In the genomic region with DNA sequence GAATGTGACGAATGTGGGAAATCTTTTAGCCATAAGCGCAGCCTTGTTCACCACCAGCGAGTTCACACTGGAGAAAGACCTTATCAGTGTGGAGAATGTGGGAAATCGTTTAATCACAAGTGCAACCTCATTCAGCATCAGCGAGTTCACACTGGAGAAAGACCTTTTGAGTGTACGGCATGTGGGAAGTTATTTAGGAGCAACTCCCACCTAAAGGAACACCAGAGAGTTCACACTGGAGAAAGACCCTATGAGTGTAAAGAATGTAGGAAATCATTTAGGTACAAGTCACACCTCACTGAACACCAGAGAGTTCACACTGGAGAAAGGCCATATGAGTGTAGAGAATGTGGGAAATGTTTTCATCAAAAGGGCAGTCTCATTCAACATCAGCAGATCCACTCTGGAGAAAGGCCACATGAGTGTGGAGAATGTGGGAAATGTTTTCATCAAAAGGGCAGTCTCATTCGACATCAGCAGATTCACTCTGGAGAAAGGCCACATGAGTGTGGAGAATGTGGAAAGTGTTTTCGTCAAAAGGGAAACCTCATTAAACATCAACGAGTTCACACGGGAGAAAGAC, we compare ENCODE assay signal across 23 cellular contexts.
"Had no signal": no experiment of that assay in that cellular context is flagged by ENCODE, and none has a peak within 500 bp of the region (broad histone marks: within the 10 kb centered on the region; RNA-seq: fewer than 3 reads in every experiment).

No MANE protein-coding gene starts in this region.

- ATAC-seq: activated CD8-positive, alpha-beta memory T cell treated with anti-CD3 and anti-CD28 coated beads, Interleukin-2, amount 10 ng/mL, durations not matched to agents 7 days and 5 days; activated CD8-positive, alpha-beta T cell treated with anti-CD3 and anti-CD28 coated beads for 36 hours; left lobe of liver; natural killer cell had no signal

- H3K4me1 Mint-ChIP-seq: activated naive CD4-positive, alpha-beta T cell treated with anti-CD3 and anti-CD28 coated beads, Interleukin-2, amount 10 ng/mL, durations not matched to agents 7 days and 5 days had no signal

- H3K4me3 ChIP-seq: spleen, upper lobe of left lung had no signal

- DNase-seq: activated CD4-positive, alpha-beta T cell treated with anti-CD3 and anti-CD28 coated beads, Interleukin-2, amount 10 ng/mL, durations not matched to agents 7 days and 5 days; activated CD4-positive, CD25-positive, alpha-beta regulatory T cell treated with anti-CD3 and anti-CD28 coated beads, Interleukin-2, amount 50 U/mL, for 72 hours; activated CD8-positive, alpha-beta memory T cell treated with anti-CD3 and anti-CD28 coated beads, Interleukin-2, amount 10 ng/mL, durations not matched to agents 7 days and 5 days; activated CD8-positive, alpha-beta T cell treated with anti-CD3 and anti-CD28 coated beads for 36 hours; activated effector memory CD4-positive, alpha-beta T cell treated with anti-CD3 and anti-CD28 coated beads, Interleukin-2, amount 50 U/mL, for 16 hours; activated naive CD4-positive, alpha-beta T cell treated with anti-CD3 and anti-CD28 coated beads, Interleukin-2, amount 10 ng/mL, durations not matched to agents 7 days and 5 days; activated T-cell treated with anti-CD3 and anti-CD28 coated beads for 4 hours; cerebellar nuclear complex; cortex of kidney; effector CD4-positive, alpha-beta T cell; foreskin fibroblast; immature natural killer cell; natural killer cell; retina; spleen; stimulated activated CD4-positive, alpha-beta T cell treated with anti-CD3 and anti-CD28 coated beads, Interleukin-4, amount 100 ng/mL, for 1 hour; stimulated activated naive CD4-positive, alpha-beta T cell; upper lobe of left lung had no signal

- H3K27me3 Mint-ChIP-seq: activated CD4-positive, alpha-beta T cell treated with anti-CD3 and anti-CD28 coated beads, Interleukin-2, amount 10 ng/mL, durations not matched to agents 7 days and 5 days; activated CD8-positive, alpha-beta memory T cell treated with anti-CD3 and anti-CD28 coated beads, Interleukin-2, amount 10 ng/mL, durations not matched to agents 7 days and 5 days; activated CD8-positive, alpha-beta T cell treated with anti-CD3 and anti-CD28 coated beads for 36 hours; activated naive CD4-positive, alpha-beta T cell treated with anti-CD3 and anti-CD28 coated beads, Interleukin-2, amount 10 ng/mL, durations not matched to agents 7 days and 5 days; progenitor cell of endocrine pancreas had no signal

- H3K27me3 ChIP-seq: spleen, upper lobe of left lung had no signal

- H3K27ac Mint-ChIP-seq: activated CD4-positive, alpha-beta T cell treated with anti-CD3 and anti-CD28 coated beads, Interleukin-2, amount 10 ng/mL, durations not matched to agents 7 days and 5 days; activated CD8-positive, alpha-beta memory T cell treated with anti-CD3 and anti-CD28 coated beads, Interleukin-2, amount 10 ng/mL, durations not matched to agents 7 days and 5 days; activated CD8-positive, alpha-beta T cell treated with anti-CD3 and anti-CD28 coated beads for 36 hours; activated naive CD4-positive, alpha-beta T cell treated with anti-CD3 and anti-CD28 coated beads, Interleukin-2, amount 10 ng/mL, durations not matched to agents 7 days and 5 days; immature natural killer cell; natural killer cell; progenitor cell of endocrine pancreas; T-helper 2 cell treated with Interferon-gamma antibody and Interleukin-4, amounts not matched to agents 5 μg/mL and 100 μg/mL, for 36 hours had no signal

- H3K4me1 ChIP-seq: upper lobe of left lung had no signal

- H3K27ac ChIP-seq: spleen, upper lobe of left lung, VCaP had no signal

- FAIRE-seq: endometrium had no signal

- H3K4me3 Mint-ChIP-seq: activated CD4-positive, alpha-beta T cell treated with anti-CD3 and anti-CD28 coated beads, Interleukin-2, amount 10 ng/mL, durations not matched to agents 7 days and 5 days; activated CD8-positive, alpha-beta memory T cell treated with anti-CD3 and anti-CD28 coated beads, Interleukin-2, amount 10 ng/mL, durations not matched to agents 7 days and 5 days; activated CD8-positive, alpha-beta T cell treated with anti-CD3 and anti-CD28 coated beads for 36 hours; activated naive CD4-positive, alpha-beta T cell treated with anti-CD3 and anti-CD28 coated beads, Interleukin-2, amount 10 ng/mL, durations not matched to agents 7 days and 5 days; immature natural killer cell; natural killer cell; T-helper 2 cell treated with Interferon-gamma antibody and Interleukin-4, amounts not matched to agents 5 μg/mL and 100 μg/mL, for 36 hours had no signal
